1 cellular context compared by ENCODE assay signal in genomic region chr3:58188921-58189451, GRCh38.
TF ChIP-seq lines count a peak whose summit lies in the region.

No MANE protein-coding gene starts in this region.

TF ChIP-seq in K562, 482 proteins besides CTCF, POLR2A, EP300 and RAD21:
- TF ChIP-seq ARID4B (CRISPR knock-in tag; IDR thresholded peaks at IDR 0.05) = no peak
- TF ChIP-seq HBP1 (CRISPR knock-in tag; IDR thresholded peaks at IDR 0.05) = no peak
- no peak for TF ChIP-seq CHD1 (IDR thresholded peaks at IDR 0.05; ENCODE audit: low read length)
- no peak for TF ChIP-seq ELK1 (CRISPR knock-in tag; IDR thresholded peaks at IDR 0.05)
- TF ChIP-seq RBM25 (IDR thresholded peaks at IDR 0.05; ENCODE audit: low read depth, low read length, severe bottlenecking) = no peak
- no peak for TF ChIP-seq U2AF2 (optimal IDR thresholded peaks at IDR 0.05; ENCODE audit: low read depth, low read length)
- no peak for TF ChIP-seq NELFE (IDR thresholded peaks at IDR 0.05; ENCODE audit: insufficient read depth, insufficient read length)
- TF ChIP-seq CLOCK (CRISPR knock-in tag; IDR thresholded peaks at IDR 0.05; ENCODE audit: borderline replicate concordance) = no peak
- no peak for TF ChIP-seq TGIF2 (CRISPR knock-in tag; IDR thresholded peaks at IDR 0.05)
- TF ChIP-seq ILF3 (IDR thresholded peaks at IDR 0.05; ENCODE audit: borderline replicate concordance) = no peak
- TF ChIP-seq THRB (CRISPR knock-in tag; conservative IDR thresholded peaks at IDR 0.05) = no peak
- no peak for TF ChIP-seq HDGF (IDR thresholded peaks at IDR 0.05)
- TF ChIP-seq ZNF217 (CRISPR knock-in tag; IDR thresholded peaks at IDR 0.05) = no peak
- TF ChIP-seq SETDB1 (IDR thresholded peaks at IDR 0.05; ENCODE audit: low read length) = no peak
- no peak for TF ChIP-seq SAFB (IDR thresholded peaks at IDR 0.05; ENCODE audit: borderline replicate concordance, low read depth, low read length)
- TF ChIP-seq GTF2A2 (tag; IDR thresholded peaks at IDR 0.05) = no peak
- TF ChIP-seq TRIM25 (IDR thresholded peaks at IDR 0.05; ENCODE audit: borderline replicate concordance) = no peak
- TF ChIP-seq U2AF1 (optimal IDR thresholded peaks at IDR 0.05; ENCODE audit: low read depth, low read length) = no peak
- TF ChIP-seq POLR2AphosphoS5 (IDR thresholded peaks at IDR 0.05; ENCODE audit: control insufficient read depth, insufficient read depth, low read depth, low read length) = no peak
- TF ChIP-seq IRF2 (CRISPR knock-in tag; IDR thresholded peaks at IDR 0.05) = no peak
